ENCODE assay signal across 16 cellular contexts in the genomic region with DNA sequence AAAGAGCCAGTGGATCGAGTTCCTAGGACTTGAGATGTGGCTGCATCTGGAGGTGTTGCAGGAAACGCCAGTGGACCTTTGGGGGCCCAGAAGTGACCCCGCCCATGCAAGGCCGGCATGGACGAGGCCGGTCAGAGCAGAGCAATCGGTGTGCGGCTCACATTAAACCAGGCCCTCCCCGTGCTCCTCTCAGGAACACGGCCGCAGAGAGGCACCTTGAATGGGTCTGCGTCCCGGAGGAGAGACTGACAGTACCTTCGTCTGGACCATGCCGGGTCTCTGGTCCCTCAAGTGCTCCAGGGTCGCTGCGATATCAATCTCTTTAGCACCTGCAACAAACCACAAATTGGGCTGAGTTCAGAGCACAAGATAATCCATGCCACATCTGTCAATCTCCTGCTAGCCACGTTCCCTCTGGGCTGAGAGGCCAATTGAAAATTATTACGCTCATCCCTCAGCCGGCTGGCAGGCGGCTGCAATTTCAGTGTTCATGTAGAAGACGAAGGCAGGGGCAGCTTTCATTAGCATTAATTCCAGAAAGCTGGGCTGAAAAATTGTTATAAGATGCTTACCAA.
A peak's percentile ranks its signal among the peaks of the same experiment; 100 is the strongest.
DNase-seq lines count a peak whose midpoint lies in the region; ATAC-seq and TF ChIP-seq lines count a peak whose summit lies in the region.
"Had no signal": no experiment of that assay in that cellular context is flagged by ENCODE, and none has a peak within 500 bp of the region (broad histone marks: within the 10 kb centered on the region; RNA-seq: fewer than 3 reads in every experiment).

No MANE protein-coding gene starts in this region.

- no peaks in the 10 kb centered on the region for H4K20me1 ChIP-seq in neural cell (ENCODE audit: insufficient read depth)

- H3K27me3 ChIP-seq in heart right ventricle = peaks cover 0 to 10% (median 0%) of the 10 kb centered on the region in 7 donors
- H3K27me3 ChIP-seq in WERI-Rb-1 (ENCODE audit: insufficient read depth, low read depth, severe bottlenecking) = no peaks in the 10 kb centered on the region
- H3K27me3 ChIP-seq in neural cell (ENCODE audit: insufficient read depth, low read depth, low read length) = no peaks in the 10 kb centered on the region
- H3K27me3 ChIP-seq in upper lobe of right lung = no peaks in the 10 kb centered on the region

- H3K4me2 ChIP-seq in neural cell (ENCODE audit: low read length) = no peak overlapping the region
- H3K4me2 ChIP-seq: BLaER1 treated with 17β-estradiol and CSF1 and Interleukin-3, amounts not matched to agents 10 nM and 100 nM had no signal

- H3K4me3 ChIP-seq in heart right ventricle = no peak overlapping the region
- no peak overlapping the region for H3K4me3 ChIP-seq in WERI-Rb-1 (ENCODE audit: low read depth, low read length)
- peak overlapping the region; percentile 9 for H3K4me3 ChIP-seq in neural cell (ENCODE audit: low read length)
- H3K4me3 ChIP-seq in upper lobe of right lung = no peak overlapping the region
- H3K4me3 ChIP-seq: BLaER1 treated with 17β-estradiol and CSF1 and Interleukin-3, amounts not matched to agents 10 nM and 100 nM had no signal

- H3K9me3 ChIP-seq in heart right ventricle (no peaks in the 10 kb centered on the region), WERI-Rb-1 (ENCODE audit: severe bottlenecking) (no peaks in the 10 kb centered on the region), neural cell (ENCODE audit: low read length) (no peaks in the 10 kb centered on the region), upper lobe of right lung (no peaks in the 10 kb centered on the region)
- H3K9me3 ChIP-seq: BLaER1 treated with 17β-estradiol and CSF1 and Interleukin-3, amounts not matched to agents 10 nM and 100 nM had no signal

- TF ChIP-seq EP300 in neural cell (conservative IDR thresholded peaks at IDR 0.05; ENCODE audit: poor library complexity, severe bottlenecking) = no peak

- no peak overlapping the region for H3K27ac ChIP-seq in heart right ventricle
- no peak overlapping the region for H3K27ac ChIP-seq in WERI-Rb-1
- peak overlapping the region; percentile 53 for H3K27ac ChIP-seq in neural cell (ENCODE audit: low read length)
- no peak overlapping the region for H3K27ac ChIP-seq in upper lobe of right lung
- H3K27ac ChIP-seq: BLaER1 treated with 17β-estradiol and CSF1 and Interleukin-3, amounts not matched to agents 10 nM and 100 nM had no signal

- no peaks in the 10 kb centered on the region for H3K79me2 ChIP-seq in neural cell (replicated peaks; ENCODE audit: insufficient read depth, low read length)

- no peaks in the 10 kb centered on the region for H3K9me2 ChIP-seq in neural cell (ENCODE audit: insufficient read depth, low read length)

- 90 to 91% methylated on average over 22 of the region's 22 CpGs for WGBS in heart right ventricle, 2 donors

- TF ChIP-seq RAD21 in neural cell (conservative IDR thresholded peaks at IDR 0.05) = no peak

- intact Hi-C loops in Right ventricle myocardium superior (cut with DNase I) = no loop called here
- intact Hi-C loops in heart right ventricle (cut with DNase I) = no loop called here
- intact Hi-C loops in upper lobe of right lung (cut with DNase I) = no loop called here

- ATAC-seq in Right ventricle myocardium superior (ENCODE audit: poor library complexity) (no peak), heart right ventricle (no peak), upper lobe of right lung (no peak)

- peak; percentile 13 for DNase-seq in Right ventricle myocardium superior
- DNase-seq in heart right ventricle = no peak
- peak; percentile 27 for DNase-seq in WERI-Rb-1
- DNase-seq in upper lobe of right lung = peak; percentile 33
- no peak for DNase-seq in AML-193 (lab: John Stamatoyannopoulos, UW)
- no peak for DNase-seq in KG1 (lab: John Stamatoyannopoulos, UW)
- no peak for DNase-seq in DMS53 treated with DMSO at 0.1 percent for 48 hours (lab: John Stamatoyannopoulos, UW; ENCODE audit: unreplicated experiment)
- DNase-seq: CD8-positive, alpha-beta memory T cell; GF-D8; GOT3; NCI-H1105 treated with DMSO at 0.1 percent for 48 hours; NCI-H1694 treated with DMSO at 0.1 percent for 48 hours; NCI-H226; SHP77 treated with DMSO at 0.1 percent for 48 hours had no signal

- H2AFZ ChIP-seq in neural cell (ENCODE audit: low read depth, low read length) = no peak overlapping the region

- H3K9ac ChIP-seq in neural cell (ENCODE audit: low read length) = no peak overlapping the region
- H3K9ac ChIP-seq: BLaER1 treated with 17β-estradiol and CSF1 and Interleukin-3, amounts not matched to agents 10 nM and 100 nM had no signal

- H3K4me1 ChIP-seq in heart right ventricle = no peaks in the 10 kb centered on the region
- H3K4me1 ChIP-seq in upper lobe of right lung = no peaks in the 10 kb centered on the region

- H3K36me3 ChIP-seq in heart right ventricle (peaks cover 0 to 47% (median 0%) of the 10 kb centered on the region in 9 donors), WERI-Rb-1 (no peaks in the 10 kb centered on the region; the same call in 1 of the 2 replicates), neural cell (ENCODE audit: insufficient read depth, low read length) (peaks cover 17% of the 10 kb centered on the region), upper lobe of right lung (no peaks in the 10 kb centered on the region)
- H3K36me3 ChIP-seq: BLaER1 treated with 17β-estradiol and CSF1 and Interleukin-3, amounts not matched to agents 10 nM and 100 nM had no signal

- no peak for TF ChIP-seq CTCF in heart right ventricle (IDR thresholded peaks at IDR 0.05)
- no peak for TF ChIP-seq CTCF in WERI-Rb-1 (IDR thresholded peaks at IDR 0.05; ENCODE audit: low read depth, low read length)
- no peak for TF ChIP-seq CTCF in neural cell (IDR thresholded peaks at IDR 0.05; ENCODE audit: poor library complexity, severe bottlenecking)
- TF ChIP-seq CTCF in upper lobe of right lung (IDR thresholded peaks at IDR 0.05) = no peak

- peaks cover 3% of the 10 kb centered on the region for H3F3A ChIP-seq in neural cell (ENCODE audit: insufficient read depth, low read length, poor library complexity, severe bottlenecking)

TF ChIP-seq in neural cell, 6 proteins besides CTCF, POLR2A, EP300 and RAD21:
- TF ChIP-seq TAF1 (IDR thresholded peaks at IDR 0.05; ENCODE audit: low read depth) (no peak), POLR2AphosphoS5 (IDR thresholded peaks at IDR 0.05) (peak; percentile 7), SMC3 (conservative IDR thresholded peaks at IDR 0.05; ENCODE audit: poor library complexity) (peak; percentile 26)

Comparison
In these comparisons a context has a peak if more than half of its experiments do, and no peak if none do; other contexts are left out.
1. DNase-seq: peak in Right ventricle myocardium superior (single experiment), WERI-Rb-1 (single experiment) and upper lobe of right lung (single experiment); none in heart right ventricle (0 of 2), AML-193 (0 of 2), KG1 (single experiment) and DMS53 treated with DMSO at 0.1 percent for 48 hours (single experiment).